ENCODE assay signal across 24 cellular contexts in the genomic region with DNA sequence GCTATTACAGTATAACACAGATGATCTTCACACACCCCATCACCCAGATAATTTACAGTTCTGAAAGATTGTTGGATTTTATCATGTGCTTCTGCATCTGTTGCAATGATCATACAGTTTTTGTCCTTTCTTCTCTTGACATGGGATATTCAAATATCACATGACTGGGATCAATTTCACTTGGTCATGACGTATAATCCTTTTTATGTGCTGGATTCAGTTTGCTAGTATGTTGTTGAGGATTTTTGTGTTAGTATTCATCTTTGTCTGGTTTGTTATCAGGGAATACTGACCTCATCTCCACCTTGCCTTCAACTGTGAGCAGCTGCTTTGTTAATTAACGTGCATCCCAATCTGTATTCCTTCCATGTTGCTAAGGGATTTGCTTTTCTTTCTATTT. TPM values are rescaled to one million over a fixed set of nuclear protein-coding genes. Genes with fewer than 3 reads are reported as not detected.
A peak's percentile ranks its signal among the peaks of the same experiment; 100 is the strongest.
DNase-seq lines count a peak whose midpoint lies in the region; ATAC-seq, FAIRE-seq and TF ChIP-seq lines count a peak whose summit lies in the region.
"Had no signal": no experiment of that assay in that cellular context is flagged by ENCODE, and none has a peak within 500 bp of the region (broad histone marks: within the 10 kb centered on the region; RNA-seq: fewer than 3 reads in every experiment).

No MANE protein-coding gene starts in this region.

- POLR2A ChIA-PET in A549 (lab: Yijun Ruan, JAX) (no interaction called here), K562 (lab: Yijun Ruan, JAX) (interaction anchor here (1.4 kb wide), 1 partner anchor 9 kb away, joined by 3 read pairs; no protein-coding TSS in a partner anchor)

- in situ Hi-C loops in K562 (cut with MboI) = no loop called here

- H3K4me2 ChIP-seq in A549 (no peak overlapping the region; the same call in 2 of the 3 replicates), K562 (ENCODE audit: insufficient read depth, low read length) (no peak overlapping the region)
- H3K4me2 ChIP-seq: SK-N-SH had no signal

- H3K27me3 ChIP-seq in K562 (ENCODE audit: control insufficient read depth in 2 of 2, insufficient read depth in 2 of 2, low read length in 2 of 2) (no peaks in the 10 kb centered on the region), testis (no peaks in the 10 kb centered on the region)

- peak overlapping the region; percentile 16 to 30; a peak in 1 of 6 replicates for H3K27ac ChIP-seq in A549
- no peak overlapping the region for H3K27ac ChIP-seq in K562 (ENCODE audit: extremely low read depth, low read depth, low read length)
- H3K27ac ChIP-seq in testis = no peak overlapping the region
- H3K27ac ChIP-seq: C4-2B, HL-60 had no signal

- H4K20me1 ChIP-seq in K562 (replicated peaks; ENCODE audit: control insufficient read depth, insufficient read depth, low read length) = no peaks in the 10 kb centered on the region

- no peaks in the 10 kb centered on the region for H3K9me1 ChIP-seq in K562 (ENCODE audit: control insufficient read depth, insufficient read depth, low read length)

- no peaks in the 10 kb centered on the region for H3K36me3 ChIP-seq in K562 (ENCODE audit: control insufficient read depth, insufficient read depth, low read length)
- no peaks in the 10 kb centered on the region for H3K36me3 ChIP-seq in testis (ENCODE audit: low read depth, missing control alignments)

- H3K9ac ChIP-seq in K562 (ENCODE audit: insufficient read depth in 1 of 2, low read depth in 2 of 2, low read length in 2 of 2) = no peak overlapping the region
- H3K9ac ChIP-seq: SK-N-SH had no signal

- H2AFZ ChIP-seq in K562 (ENCODE audit: low read depth, low read length) = no peak overlapping the region

- DNase-seq in A549 (ENCODE audit: low read depth in 1 of 2, low spot score in 1 of 2) (no peak), D721Med (ENCODE audit: insufficient read length, low spot score) (no peak), NCI-H1694 treated with DMSO at 0.1 percent for 48 hours (lab: John Stamatoyannopoulos, UW) (peak; percentile 100), K562 (ENCODE audit: extremely low read depth in 1 of 4, low spot score in 3 of 4) (no peak), testis (no peak), NCI-H2107 (lab: John Stamatoyannopoulos, UW) (no peak)
- DNase-seq in activated CD8-positive, alpha-beta memory T cell treated with anti-CD3 and anti-CD28 coated beads, Interleukin-2, amount 50 U/mL, for 4 hours = no peak
- no peak for DNase-seq in activated CD4-positive, CD25-positive, alpha-beta regulatory T cell treated with anti-CD3 and anti-CD28 coated beads, Interleukin-2, amount 50 U/mL, for 72 hours
- DNase-seq: Calu3; CD8-positive, alpha-beta memory T cell; DMS53; NCI-H1092 treated with DMSO at 0.1 percent for 48 hours; NCI-H1436 treated with DMSO at 0.1 percent for 48 hours; NCI-H2081; NCI-H446; NCI-H526; SIG-M5; SK-N-SH; SW 1271 had no signal

- H3K4me3 ChIP-seq in A549 (no peak overlapping the region), K562 (no peak overlapping the region), testis (no peak overlapping the region)

- H3K9me3 ChIP-seq in A549 (0 out of 3 replicates have a peak, but pooled peaks cover 3% of the 10 kb centered on the region), K562 (replicated peaks; ENCODE audit: control insufficient read depth, insufficient read depth, low read depth, low read length) (no peaks in the 10 kb centered on the region), testis (no peaks in the 10 kb centered on the region)
- H3K9me3 ChIP-seq: SK-N-SH had no signal

- TF ChIP-seq POLR2A in A549 (IDR thresholded peaks at IDR 0.05; ENCODE audit: low read length) (no peak), K562 (conservative IDR thresholded peaks at IDR 0.05) (no peak), testis (IDR thresholded peaks at IDR 0.05) (no peak)

- ATAC-seq in A549 = no peak
- ATAC-seq in K562 = no peak
- ATAC-seq: HCT116 had no signal

- H3K79me2 ChIP-seq in K562 (ENCODE audit: control insufficient read depth, insufficient read depth, low read length) = no peaks in the 10 kb centered on the region

- no TSS peak for BruUV-seq in K562 (replicated peaks; lab: Mats Ljungman, UMichigan)

- CTCF ChIA-PET in A549 (lab: Yijun Ruan, JAX) (interaction anchor here (0.6 to 1.3 kb wide), 2 partner anchors 10 to 25 kb away, joined by 3 read pairs; no protein-coding TSS in a partner anchor), K562 (lab: Yijun Ruan, JAX; ENCODE audit: low intra/inter-chr PET ratio) (no interaction called here)

- TF ChIP-seq RAD21 in A549 (conservative IDR thresholded peaks at IDR 0.05 in 1 of 2, IDR thresholded peaks at IDR 0.05 in 1 of 2) = no peak
- no peak for TF ChIP-seq RAD21 in K562 (CRISPR knock-in tag; conservative IDR thresholded peaks at IDR 0.05 in 1 of 2, IDR thresholded peaks at IDR 0.05 in 1 of 2)

- TF ChIP-seq EP300 in A549 (IDR thresholded peaks at IDR 0.05) (no peak), K562 (IDR thresholded peaks at IDR 0.05; ENCODE audit: low read length) (no peak)

- TF ChIP-seq CTCF in A549 (IDR thresholded peaks at IDR 0.05) = no peak
- no peak for TF ChIP-seq CTCF in D721Med (IDR thresholded peaks at IDR 0.05; ENCODE audit: insufficient read depth, missing control alignments)
- TF ChIP-seq CTCF in K562 (IDR thresholded peaks at IDR 0.05 in 2 of 3, conservative IDR thresholded peaks at IDR 0.05 in 1 of 3; ENCODE audit: insufficient read depth in 2 of 3, low read depth in 1 of 3, low read length in 3 of 3) = no peak
- no peak for TF ChIP-seq CTCF in testis (IDR thresholded peaks at IDR 0.05)

- FAIRE-seq in A549 (lab: Jason Lieb, UNC) (no peak), D721Med (lab: Jason Lieb, UNC) (peak; percentile 78), K562 (lab: Jason Lieb, UNC) (no peak)
- FAIRE-seq: GM18507, RCC 7860 had no signal

- intact Hi-C loops in K562 (cut with micrococcal nuclease) = loop anchor here (5.0 kb wide), 1 partner anchor 100 kb away; no protein-coding TSS in a partner anchor
- intact Hi-C loops in testis (cut with DNase I; ENCODE audit: low total_unique reads) = no loop called here

- H3K4me1 ChIP-seq in A549 (peaks cover 35% of the 10 kb centered on the region), K562 (replicated peaks in 1 of 2; ENCODE audit: control insufficient read depth in 2 of 2, insufficient read depth in 2 of 2, low read length in 2 of 2) (no peaks in the 10 kb centered on the region; a peak in 1 of 5 replicates), testis (no peaks in the 10 kb centered on the region)

- 69% methylated on average over 2 of the region's 2 CpGs for WGBS in A549 (ENCODE audit: missing lambda C conversion rate)
- 34% methylated on average over 2 of the region's 2 CpGs for WGBS in K562 (ENCODE audit: insufficient coverage, low coverage, missing lambda C conversion rate)
- WGBS in testis, 2 donors = 69 to 71% methylated on average over 2 of the region's 2 CpGs

RNA-seq across cellular contexts. Expression of a gene that starts 44.7 kb away (rescaled TPM):
- polyA plus RNA-seq in A549 (2011; rRNA removed) = 0.67 and 0.74 TPM in 2 replicates
- polyA plus RNA-seq in A549 (2012; cell fraction: cytosol; rRNA removed) = 0.12 and 0.27 TPM in 2 replicates
- polyA plus RNA-seq in A549 (2012; cell fraction: nucleus; rRNA removed) = 0.49 and 0.60 TPM in 2 replicates
- 0.31 to 0.50 TPM (median 0.39 TPM) in 3 replicates for polyA plus RNA-seq in A549 (2017; fragmentation: RNase III; extraction: RNeasy Plus Mini Kit Qiagen cat#74134 plus additional on column Dnase treatment)
- polyA minus RNA-seq in A549 (2011; rRNA and poly(A)+ RNA removed) = 1.7 and 1.8 TPM in 2 replicates
- total RNA-seq in K562 (2011; cell fraction: chromatin; rRNA removed; ENCODE audit: low replicate concordance) = 0.37 and 0.74 TPM in 2 replicates
- 0.17 and 0.26 TPM in 2 replicates for total RNA-seq in K562 (2011; cell fraction: nucleolus; rRNA removed)
- total RNA-seq in K562 (2011; cell fraction: nucleoplasm; rRNA removed) = 0.15 and 0.31 TPM in 2 replicates
- 0.04 and 0.09 TPM in 2 replicates for total RNA-seq in K562 (2014; rRNA removed)
- total RNA-seq in K562 (2014; rRNA removed; fragmentation: Illumina TruSeq; extraction: Trizol) = 0.10 and 0.11 TPM in 2 replicates
- 0.07 and 0.08 TPM in 2 replicates for total RNA-seq in K562 (2015; rRNA removed; fragmentation: Illumina TruSeq; extraction: Trizol)
- 0.09 and 0.16 TPM in 2 replicates for total RNA-seq in K562 (2021)
- 0.08 TPM in 2 replicates for polyA plus RNA-seq in K562 (2011; rRNA removed)
- 0.04 TPM in 1 of 2 replicates, not detected in the other for polyA plus RNA-seq in K562 (2011; cell fraction: cytosol; rRNA removed)
- 0.10 and 0.33 TPM in 2 replicates for polyA plus RNA-seq in K562 (2011; cell fraction: nucleus; rRNA removed)
- 0.05 and 0.33 TPM in 2 replicates for polyA plus RNA-seq in K562 (2012)
- 0.01 and 0.03 TPM in 2 replicates for polyA plus RNA-seq in K562 (2014; fragmentation: Illumina TruSeq; extraction: Trizol)
- under 1 TPM in 1 of 2 experiments, not detected in 1; 0.01 TPM for polyA plus RNA-seq in K562 (2014; fragmentation: Nextera tagmentation; extraction: Ambion mirVana)
- polyA plus RNA-seq in K562 (2014; rRNA removed) = 0.03 TPM in 1 of 2 replicates, not detected in the other
- polyA minus RNA-seq in K562 (2011; rRNA and poly(A)+ RNA removed) = 0.18 TPM in 2 replicates
- polyA minus RNA-seq in K562 (2011; cell fraction: cytosol; rRNA and poly(A)+ RNA removed) = not detected in 2 replicates
- 0.27 and 1.00 TPM in 2 replicates for polyA minus RNA-seq in K562 (2011; cell fraction: nucleus; rRNA and poly(A)+ RNA removed)
- 1 to 10 TPM; 5.7 to 6.8 TPM for total RNA-seq in testis
- 1.8 TPM for polyA plus RNA-seq in testis (ENCODE audit: insufficient read depth, low read depth, low replicate concordance)

RNA-seq across cellular contexts. Expression of a gene that starts 53.4 kb away (rescaled TPM):
- polyA plus RNA-seq in A549 (2011; rRNA removed) = 45.0 and 58.3 TPM in 2 replicates
- polyA plus RNA-seq in A549 (2012; cell fraction: cytosol; rRNA removed) = 14.2 and 15.8 TPM in 2 replicates
- 7.4 and 9.0 TPM in 2 replicates for polyA plus RNA-seq in A549 (2012; cell fraction: nucleus; rRNA removed)
- polyA plus RNA-seq in A549 (2017; fragmentation: RNase III; extraction: RNeasy Plus Mini Kit Qiagen cat#74134 plus additional on column Dnase treatment) = 48.5 to 51.9 TPM (median 51.4 TPM) in 3 replicates
- 36.6 and 38.1 TPM in 2 replicates for polyA minus RNA-seq in A549 (2011; rRNA and poly(A)+ RNA removed)
- 41.7 and 75.4 TPM in 2 replicates for total RNA-seq in K562 (2011; cell fraction: chromatin; rRNA removed; ENCODE audit: low replicate concordance)
- total RNA-seq in K562 (2011; cell fraction: nucleolus; rRNA removed) = 21.2 and 22.3 TPM in 2 replicates
- 32.4 and 40.6 TPM in 2 replicates for total RNA-seq in K562 (2011; cell fraction: nucleoplasm; rRNA removed)
- 31.3 and 33.8 TPM in 2 replicates for total RNA-seq in K562 (2014; rRNA removed)
- 102 and 117 TPM in 2 replicates for total RNA-seq in K562 (2014; rRNA removed; fragmentation: Illumina TruSeq; extraction: Trizol)
- 67.8 and 73.0 TPM in 2 replicates for total RNA-seq in K562 (2015; rRNA removed; fragmentation: Illumina TruSeq; extraction: Trizol)
- total RNA-seq in K562 (2021) = 51.7 and 54.3 TPM in 2 replicates
- 46.1 and 61.2 TPM in 2 replicates for polyA plus RNA-seq in K562 (2011; rRNA removed)
- 11.2 and 18.7 TPM in 2 replicates for polyA plus RNA-seq in K562 (2011; cell fraction: cytosol; rRNA removed)
- 10.7 and 14.4 TPM in 2 replicates for polyA plus RNA-seq in K562 (2011; cell fraction: nucleus; rRNA removed)
- 45.5 and 52.4 TPM in 2 replicates for polyA plus RNA-seq in K562 (2012)
- 54.4 and 57.9 TPM in 2 replicates for polyA plus RNA-seq in K562 (2014; fragmentation: Illumina TruSeq; extraction: Trizol)
- polyA plus RNA-seq in K562 (2014; fragmentation: Nextera tagmentation; extraction: Ambion mirVana) = 10 to 100 TPM; 77.3 to 82.4 TPM
- polyA plus RNA-seq in K562 (2014; rRNA removed) = 40.9 and 48.5 TPM in 2 replicates
- 157 and 166 TPM in 2 replicates for polyA minus RNA-seq in K562 (2011; rRNA and poly(A)+ RNA removed)
- 25.9 and 29.5 TPM in 2 replicates for polyA minus RNA-seq in K562 (2011; cell fraction: cytosol; rRNA and poly(A)+ RNA removed)
- 23.6 and 55.8 TPM in 2 replicates for polyA minus RNA-seq in K562 (2011; cell fraction: nucleus; rRNA and poly(A)+ RNA removed)
- 10 to 100 TPM; 31.8 to 37.0 TPM for total RNA-seq in testis
- polyA plus RNA-seq in testis (ENCODE audit: insufficient read depth, low read depth, low replicate concordance) = 38.6 TPM

Comparison
In these comparisons a context has a peak if more than half of its experiments do, and no peak if none do; other contexts are left out.
1. H3K27ac ChIP-seq: peak in A549 (2 of 2); none in K562 (single experiment) and testis (0 of 2).